Comparison of ENCODE assay signal across 22 cellular contexts in genomic region chr4:7503597-7503996, GRCh38.
DNase-seq lines count a peak whose midpoint lies in the region; ATAC-seq and TF ChIP-seq lines count a peak whose summit lies in the region.
"Had no signal": no experiment of that assay in that cellular context is flagged by ENCODE, and none has a peak within 500 bp of the region (broad histone marks: within the 10 kb centered on the region; RNA-seq: fewer than 3 reads in every experiment).

No MANE protein-coding gene starts in this region.

- no peaks in the 10 kb centered on the region for H4K20me1 ChIP-seq in DOHH2 (ENCODE audit: control insufficient read depth, insufficient read depth, low read depth, low read length)

- H3K27me3 ChIP-seq in DOHH2 (ENCODE audit: control insufficient read depth, low read length): no peaks in the 10 kb centered on the region
- H3K27me3 ChIP-seq: MG63 had no signal

- DNase-seq in NCI-H1092 treated with DMSO at 0.1 percent for 48 hours (lab: John Stamatoyannopoulos, UW): peak; percentile 37
- DNase-seq in NCI-H1092 (lab: John Stamatoyannopoulos, UW): no peak
- peak; percentile 88 for DNase-seq in NCI-H2171 treated with DMSO at 0.1 percent for 48 hours (lab: John Stamatoyannopoulos, UW)
- peak; percentile 63 for DNase-seq in left kidney (ENCODE audit: low read depth, low spot score)
- no peak for DNase-seq in HCEC 1CT
- DNase-seq: Calu3; DMS79 treated with DMSO at 0.1 percent for 48 hours; IMR-90; KG1; MG63; NCI-H1436; NCI-H2107; NCI-H226; NCI-H510A treated with DMSO at 0.1 percent for 48 hours; NCI-H748 treated with DMSO at 0.1 percent for 48 hours; NK-92 treated with Interleukin-12 subunit alpha and Interleukin-12 subunit beta, amount 100 ng/mL, for 24 hours; RPMI8226; SHP77 had no signal

- H3K9me3 ChIP-seq in DOHH2 (ENCODE audit: control insufficient read depth, insufficient read depth, low read length): no peaks in the 10 kb centered on the region
- H3K9me3 ChIP-seq: MG63 had no signal

- no peak for TF ChIP-seq CTCF in DOHH2 (IDR thresholded peaks at IDR 0.05; ENCODE audit: low read depth, low read length, poor library complexity, severe bottlenecking)

- H3K9me2 ChIP-seq in DOHH2 (replicated peaks; ENCODE audit: control insufficient read depth, low read length): no peaks in the 10 kb centered on the region

- peak overlapping the region; percentile 29 for H3K4me3 ChIP-seq in DOHH2 (ENCODE audit: low read length)
- H3K4me3 ChIP-seq: MG63 had no signal

- peaks cover 17% of the 10 kb centered on the region for H3F3A ChIP-seq in DOHH2 (ENCODE audit: control insufficient read depth, insufficient read depth)

- peak overlapping the region; percentile 98 for H3K27ac ChIP-seq in DOHH2 (ENCODE audit: low read depth, low read length)
- H3K27ac ChIP-seq: 22Rv1 had no signal

- ATAC-seq in HG02870 (IDR thresholded peaks at IDR 0.05; ENCODE audit: unreplicated experiment) (no peak), GM18502 (IDR thresholded peaks at IDR 0.05; ENCODE audit: poor library complexity, unreplicated experiment) (no peak)

- peak overlapping the region; percentile 53 for H3K4me2 ChIP-seq in DOHH2 (ENCODE audit: low read length)

- H3K36me3 ChIP-seq in DOHH2 (ENCODE audit: control insufficient read depth, low read length): no peaks in the 10 kb centered on the region
- H3K36me3 ChIP-seq: MG63 had no signal

- H3K4me1 ChIP-seq in DOHH2 (ENCODE audit: control insufficient read depth, low read length): peaks cover 70% of the 10 kb centered on the region

- H3K79me2 ChIP-seq in DOHH2 (ENCODE audit: control insufficient read depth, low read length): no peaks in the 10 kb centered on the region

Comparison
In these comparisons a context has a peak if more than half of its experiments do, and no peak if none do; other contexts are left out.
1. DNase-seq: peak in NCI-H1092 treated with DMSO at 0.1 percent for 48 hours (single experiment), NCI-H2171 treated with DMSO at 0.1 percent for 48 hours (single experiment) and left kidney (single experiment); none in NCI-H1092 (single experiment) and HCEC 1CT (single experiment).